Comparison of ENCODE assay signal across 22 cellular contexts in genomic region chr14:106547735-106548550, GRCh38.
DNase-seq lines count a peak whose midpoint lies in the region; ATAC-seq, FAIRE-seq and TF ChIP-seq lines count a peak whose summit lies in the region.
"Had no signal": no experiment of that assay in that cellular context is flagged by ENCODE, and none has a peak within 500 bp of the region (broad histone marks: within the 10 kb centered on the region; RNA-seq: fewer than 3 reads in every experiment).

No MANE protein-coding gene starts in this region.

- TF ChIP-seq EP300 in H1 (IDR thresholded peaks at IDR 0.05; ENCODE audit: borderline replicate concordance in 1 of 2, low read depth in 2 of 2, low read length in 2 of 2): no peak

- TF ChIP-seq CTCF in IMR-90 (conservative IDR thresholded peaks at IDR 0.05; ENCODE audit: low read depth, low read length): no peak
- no peak for TF ChIP-seq CTCF in VCaP (conservative IDR thresholded peaks at IDR 0.05)
- TF ChIP-seq CTCF in H1 (IDR thresholded peaks at IDR 0.05; ENCODE audit: control extremely low read depth in 1 of 3, insufficient read depth in 1 of 3, low read depth in 1 of 3, low read length in 3 of 3): no peak

- no peak overlapping the region for H2BK15ac ChIP-seq in IMR-90 (ENCODE audit: low read depth, low read length)
- no peak overlapping the region for H2BK15ac ChIP-seq in H1 (ENCODE audit: low read length)

- H2BK20ac ChIP-seq in IMR-90 (ENCODE audit: low read depth, low read length) (no peak overlapping the region), H1 (ENCODE audit: low read length) (no peak overlapping the region)

- H3K4me3 Mint-ChIP-seq in activated T-cell treated with anti-CD3 and anti-CD28 coated beads, Interleukin-2, amount 50 U/mL, for 72 hours: peak overlapping the region in 1 of 2 donors; percentile 17
- H3K4me3 Mint-ChIP-seq: CD8-positive, alpha-beta memory T cell had no signal

- H3K56ac ChIP-seq in IMR-90 (ENCODE audit: extremely low read depth, insufficient read depth, low read length) (no peak overlapping the region), H1 (replicated peaks; ENCODE audit: insufficient read length, low read depth, low read length) (no peak overlapping the region)

- no peak overlapping the region for H4K91ac ChIP-seq in IMR-90 (ENCODE audit: insufficient read depth, low read depth, low read length)
- H4K91ac ChIP-seq in H1 (replicated peaks; ENCODE audit: insufficient read length, low read length): no peak overlapping the region

- H2BK120ac ChIP-seq in IMR-90 (ENCODE audit: low read depth, low read length) (no peak overlapping the region), H1 (replicated peaks; ENCODE audit: low read depth, low read length) (no peak overlapping the region)

- no peak overlapping the region for H3K23ac ChIP-seq in IMR-90 (ENCODE audit: low read depth, low read length)
- no peak overlapping the region for H3K23ac ChIP-seq in H1 (ENCODE audit: insufficient read length)

- H3K9me3 ChIP-seq in IMR-90 (ENCODE audit: control insufficient read depth, insufficient read depth, low read length) (peaks cover 10% of the 10 kb centered on the region), H1 (ENCODE audit: insufficient read depth in 2 of 2, low read depth in 1 of 2, low read length in 1 of 2) (peaks cover 74 to 79% of the 10 kb centered on the region in 2 experiments)

- no peaks in the 10 kb centered on the region for H3K9me1 ChIP-seq in IMR-90 (ENCODE audit: insufficient read depth, low read length)

- H4K8ac ChIP-seq in IMR-90 (ENCODE audit: low read depth in 2 of 2, low read length in 2 of 2): no peak overlapping the region
- no peak overlapping the region for H4K8ac ChIP-seq in H1 (ENCODE audit: extremely low read depth, insufficient read depth, low read length)

- H3K27me3 ChIP-seq in IMR-90 (ENCODE audit: control insufficient read depth, insufficient read depth, low read length) (no peaks in the 10 kb centered on the region), H1 (replicated peaks in 1 of 4; ENCODE audit: control insufficient read depth in 3 of 4, extremely low read depth in 1 of 4, insufficient read depth in 3 of 4, low read length in 3 of 4) (no peaks in the 10 kb centered on the region)

- H3K9me3 Mint-ChIP-seq in activated T-cell treated with anti-CD3 and anti-CD28 coated beads, Interleukin-2, amount 50 U/mL, for 72 hours: peaks cover 4 to 5% of the 10 kb centered on the region in 2 donors
- H3K9me3 Mint-ChIP-seq: CD8-positive, alpha-beta memory T cell had no signal

- H3K4me3 ChIP-seq in IMR-90 (ENCODE audit: insufficient read depth, low read depth, low read length) (no peak overlapping the region), H1 (ENCODE audit: extremely low read depth in 1 of 4, insufficient read depth in 2 of 4, low read depth in 3 of 4, low read length in 4 of 4) (no peak overlapping the region)

- H3K27me3 Mint-ChIP-seq in activated T-cell treated with anti-CD3 and anti-CD28 coated beads, Interleukin-2, amount 50 U/mL, for 72 hours (ENCODE audit: low read depth): peaks cover 17% of the 10 kb centered on the region

- H3K14ac ChIP-seq in IMR-90 (replicated peaks; ENCODE audit: low read depth, low read length) (no peak overlapping the region), H1 (ENCODE audit: insufficient read length) (no peak overlapping the region)

- TF ChIP-seq RAD21 in IMR-90 (IDR thresholded peaks at IDR 0.05; ENCODE audit: low read length) (no peak), H1 (IDR thresholded peaks at IDR 0.05 in 1 of 2, conservative IDR thresholded peaks at IDR 0.05 in 1 of 2; ENCODE audit: low read depth in 2 of 2, low read length in 2 of 2) (no peak)

- H3K36me3 Mint-ChIP-seq in activated T-cell treated with anti-CD3 and anti-CD28 coated beads, Interleukin-2, amount 50 U/mL, for 72 hours (ENCODE audit: insufficient read depth in 2 of 2): peaks cover 0 to 1% of the 10 kb centered on the region in 2 donors
- H3K36me3 Mint-ChIP-seq: CD8-positive, alpha-beta memory T cell had no signal

- H3K27ac ChIP-seq in IMR-90 (ENCODE audit: insufficient read depth, low read length) (no peak overlapping the region), VCaP (peak overlapping the region; percentile 61; the same call in 1 of the 2 replicates), H1 (ENCODE audit: low read depth, low read length) (no peak overlapping the region)

- H2AFZ ChIP-seq in IMR-90 (replicated peaks; ENCODE audit: low read length, poor library complexity) (no peak overlapping the region), H1 (ENCODE audit: low read length) (no peak overlapping the region)

- H3K18ac ChIP-seq in IMR-90 (ENCODE audit: low read depth, low read length): no peak overlapping the region
- no peak overlapping the region for H3K18ac ChIP-seq in H1 (ENCODE audit: extremely low read depth, low read length)

- TF ChIP-seq POLR2A in IMR-90 (IDR thresholded peaks at IDR 0.05; ENCODE audit: low read depth, low read length) (no peak), H1 (IDR thresholded peaks at IDR 0.05; ENCODE audit: control extremely low read depth in 1 of 2, low read depth in 2 of 2, low read length in 2 of 2) (no peak)

- no peaks in the 10 kb centered on the region for H4K20me1 ChIP-seq in IMR-90 (ENCODE audit: insufficient read depth, low read length)
- H4K20me1 ChIP-seq in H1 (replicated peaks in 1 of 2; ENCODE audit: control insufficient read depth in 1 of 2, insufficient read depth in 2 of 2, low read length in 2 of 2): no peaks in the 10 kb centered on the region

- H3K27ac Mint-ChIP-seq in activated T-cell treated with anti-CD3 and anti-CD28 coated beads, Interleukin-2, amount 50 U/mL, for 72 hours: peak overlapping the region; percentile 55
- H3K27ac Mint-ChIP-seq: CD8-positive, alpha-beta memory T cell had no signal

- no peak overlapping the region for H2BK12ac ChIP-seq in H1 (ENCODE audit: low read depth, low read length)

- intact Hi-C loops in IMR-90 (cut with micrococcal nuclease): no loop called here

- H3K36me3 ChIP-seq in IMR-90 (ENCODE audit: control insufficient read depth, insufficient read depth, low read length) (no peaks in the 10 kb centered on the region), H1 (ENCODE audit: control insufficient read depth in 2 of 4, insufficient read depth in 4 of 4, low read length in 3 of 4) (no peaks in the 10 kb centered on the region)

- BruUV-seq in IMR-90 (replicated peaks; lab: Mats Ljungman, UMichigan): no TSS peak

- dilution Hi-C loops in IMR-90 (cut with HindIII; ENCODE audit: low sequenced_read_pairs, unreplicated experiment): no loop called here

- ATAC-seq in activated T-cell treated with anti-CD3 and anti-CD28 coated beads, Interleukin-2, amount 50 U/mL, for 72 hours (replicated peaks in 1 of 2): peak; percentile 63 to 86
- ATAC-seq in IMR-90 (ENCODE audit: low read depth) (no peak), HG02884 (IDR thresholded peaks at IDR 0.05; ENCODE audit: unreplicated experiment) (no peak), HG03135 (IDR thresholded peaks at IDR 0.05; ENCODE audit: unreplicated experiment) (no peak)
- ATAC-seq: PC-3 had no signal

- in situ Hi-C loops in IMR-90 (cut with MboI; ENCODE audit: low sequenced_read_pairs): no loop called here

- POLR2A ChIA-PET in IMR-90 (lab: Charles Lee; ENCODE audit: unreplicated experiment): no interaction called here
- POLR2A ChIA-PET in H1 (lab: Charles Lee; ENCODE audit: partially characterized antibody): no interaction called here

- peaks cover 10% of the 10 kb centered on the region for H3K4me1 Mint-ChIP-seq in activated T-cell treated with anti-CD3 and anti-CD28 coated beads, Interleukin-2, amount 50 U/mL, for 72 hours (ENCODE audit: low read depth)
- H3K4me1 Mint-ChIP-seq: CD8-positive, alpha-beta memory T cell had no signal

- CTCF ChIA-PET in IMR-90 (lab: Yijun Ruan, JAX) (no interaction called here), H1 (lab: Charles Lee; ENCODE audit: partially characterized antibody) (no interaction called here)

- H3K4me2 ChIP-seq in IMR-90 (ENCODE audit: low read depth, low read length) (no peak overlapping the region), H1 (ENCODE audit: insufficient read depth in 1 of 2, low read depth in 2 of 2, low read length in 2 of 2) (no peak overlapping the region)

- H3K4ac ChIP-seq in IMR-90 (ENCODE audit: low read depth, low read length) (no peak overlapping the region), H1 (replicated peaks; ENCODE audit: insufficient read length, low read depth, low read length) (no peak overlapping the region)

- no peak overlapping the region for H2AK5ac ChIP-seq in IMR-90 (ENCODE audit: low read depth, low read length)
- H2AK5ac ChIP-seq in H1 (ENCODE audit: low read depth, low read length): no peak overlapping the region

- no peak overlapping the region for H3K9ac ChIP-seq in IMR-90 (ENCODE audit: low read depth, low read length)
- no peak overlapping the region for H3K9ac ChIP-seq in H1 (replicated peaks in 1 of 4; ENCODE audit: extremely low read depth in 1 of 4, low read depth in 3 of 4, low read length in 3 of 4)

- no CpG with 5 or more reads among the region's 4 CpGs for WGBS in IMR-90 (ENCODE audit: extremely low coverage in 2 of 2, insufficient read length in 1 of 2), 2 experiments
- 64% methylated on average over 4 of the region's 4 CpGs; no CpG with 5 or more reads in 1 of the 2 experiments for WGBS in H1 (ENCODE audit: extremely low coverage in 1 of 2, insufficient coverage in 1 of 2, insufficient read length in 1 of 2, insufficient replicate concordance in 2 of 2, low coverage in 1 of 2, low lambda C conversion rate in 2 of 2, missing lambda C conversion rate in 1 of 2), 2 experiments

- H4K5ac ChIP-seq in IMR-90 (ENCODE audit: low read depth, low read length) (no peak overlapping the region), H1 (ENCODE audit: insufficient read length, low read depth, low read length) (no peak overlapping the region)

- H3K79me2 ChIP-seq in H1 (ENCODE audit: control insufficient read depth in 1 of 2, insufficient read depth in 2 of 2, low read length in 2 of 2): no peaks in the 10 kb centered on the region

- H3K79me1 ChIP-seq in IMR-90 (ENCODE audit: low read depth in 1 of 2, low read length in 2 of 2) (no peaks in the 10 kb centered on the region), H1 (ENCODE audit: low read depth, low read length) (no peaks in the 10 kb centered on the region)

- no peak for DNase-seq in activated T-cell treated with anti-CD3 and anti-CD28 coated beads, Interleukin-2, amount 50 U/mL, for 72 hours
- DNase-seq in activated T-cell treated with anti-CD3 and anti-CD28 coated beads, Interleukin-2, amount 50 U/mL, for 1 hour: no peak
- DNase-seq in IMR-90: no peak
- no peak for DNase-seq in H1 (ENCODE audit: low read depth in 1 of 2, low spot score in 2 of 2)
- DNase-seq: C1 segment of cervical spinal cord; CD8-positive, alpha-beta memory T cell; DMS53; EL; NCI-H1417 treated with DMSO at 0.1 percent for 48 hours; NCI-H187 treated with DMSO at 0.1 percent for 48 hours; NCI-H2227 treated with DMSO at 0.1 percent for 48 hours; NCI-H524; NCI-H82; PC-3; RPMI8226; SHP77 treated with DMSO at 0.1 percent for 48 hours had no signal

- H2BK5ac ChIP-seq in IMR-90 (ENCODE audit: low read depth, low read length, poor library complexity, severe bottlenecking): no peak overlapping the region
- no peak overlapping the region for H2BK5ac ChIP-seq in H1 (ENCODE audit: low read depth, low read length)

- no peak overlapping the region for H2AK9ac ChIP-seq in IMR-90 (replicated peaks; ENCODE audit: low read depth, low read length, poor library complexity)

- FAIRE-seq in H1 (lab: Jason Lieb, UNC): no peak
- FAIRE-seq: GM12892, GM18507, H54 had no signal

- no peaks in the 10 kb centered on the region for H3K23me2 ChIP-seq in H1 (ENCODE audit: low read depth, low read length)

- H3K4me1 ChIP-seq in IMR-90 (ENCODE audit: control insufficient read depth, insufficient read depth, low read length) (no peaks in the 10 kb centered on the region), H1 (replicated peaks in 1 of 4; ENCODE audit: control insufficient read depth in 3 of 4, insufficient read depth in 4 of 4, low read length in 3 of 4) (no peaks in the 10 kb centered on the region)

Comparison
In these comparisons a context has a peak if more than half of its experiments do, and no peak if none do; other contexts are left out.
1. ATAC-seq: peak in activated T-cell treated with anti-CD3 and anti-CD28 coated beads, Interleukin-2, amount 50 U/mL, for 72 hours (2 of 2); none in IMR-90 (single experiment), HG02884 (single experiment) and HG03135 (single experiment).